ENCODE assay signal across 1 cellular context in the genomic region with DNA sequence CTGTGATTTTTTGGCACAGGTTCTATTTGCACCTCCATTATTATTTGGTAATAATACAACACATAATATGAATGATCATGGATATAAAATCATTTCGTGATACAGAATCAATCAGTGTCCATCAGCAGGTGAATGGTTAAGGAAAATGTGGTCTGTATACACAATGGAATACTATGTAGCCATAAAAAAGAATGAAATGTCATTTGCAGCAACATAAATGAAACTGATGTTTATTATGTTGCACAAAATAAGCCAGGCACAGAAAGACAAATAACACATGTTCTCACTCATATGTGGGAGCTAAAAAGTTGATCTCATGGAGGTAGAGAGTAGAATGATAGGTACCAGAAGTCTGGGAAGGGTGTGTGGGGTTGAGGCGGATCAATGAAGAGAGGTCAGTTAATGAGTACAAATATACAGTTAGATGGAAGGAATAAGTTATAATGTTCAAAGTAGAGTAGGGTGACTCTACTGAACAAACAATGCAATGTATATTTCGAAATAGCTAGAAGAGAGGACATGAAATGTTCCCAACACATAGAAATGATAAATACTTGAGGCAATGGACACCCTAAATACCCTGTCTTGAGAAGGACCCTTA.
TF ChIP-seq lines count a peak whose summit lies in the region.

No MANE protein-coding gene starts in this region.

TF ChIP-seq in HEK293, 187 proteins besides CTCF, POLR2A, EP300 and RAD21 (continued from another document):
- TF ChIP-seq ZNF280D (tag by site-specific recombination; IDR thresholded peaks at IDR 0.05) (0 out of 2 replicates have a peak, but pooled peaks have one; percentile 33), ZNF146 (tag by site-specific recombination; IDR thresholded peaks at IDR 0.05) (peak; percentile 98)
